12 cellular contexts compared by ENCODE assay signal in the genomic region with DNA sequence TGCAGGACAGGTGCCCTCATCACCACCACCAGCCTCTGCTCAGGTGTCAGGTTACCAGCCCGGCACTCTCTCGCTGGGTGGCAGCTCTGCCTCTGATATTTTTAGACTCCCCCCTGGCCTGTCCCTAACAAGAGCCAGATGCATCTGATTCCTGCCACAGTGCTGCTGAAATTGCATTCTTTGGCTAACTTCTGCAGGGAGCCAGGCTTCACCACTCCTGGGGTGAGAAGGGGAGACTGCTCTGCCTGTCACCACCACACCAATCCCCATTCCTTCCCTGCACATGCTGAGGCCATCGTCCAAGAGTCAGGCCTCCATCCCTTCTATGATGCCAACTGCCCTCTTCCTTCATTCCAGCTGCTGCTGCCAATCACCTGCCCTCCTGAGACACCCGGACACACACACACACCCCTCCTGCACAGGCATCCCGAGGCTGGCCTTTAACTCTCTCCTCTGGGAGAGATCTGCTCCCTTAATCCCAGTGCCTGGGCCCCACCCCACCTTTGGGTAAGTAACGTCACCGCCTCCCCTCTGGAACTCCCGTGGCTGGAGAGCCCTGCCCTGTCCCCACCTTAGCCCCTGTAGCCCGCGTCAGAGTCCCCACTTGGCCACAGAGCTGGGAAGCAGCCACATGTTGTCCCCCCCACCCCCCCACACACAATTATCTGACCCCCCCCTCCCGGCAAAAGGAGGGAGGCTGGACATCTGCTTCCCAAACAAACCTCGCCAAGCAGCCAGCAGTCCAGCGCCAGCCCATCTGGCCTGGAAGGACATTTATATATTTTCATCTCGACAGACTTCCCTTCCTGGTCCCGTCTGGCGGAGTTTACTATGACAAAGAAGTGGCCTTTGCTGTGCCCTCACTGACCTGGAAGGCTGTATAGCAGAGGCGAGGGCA. TPM values are rescaled to one million over a fixed set of nuclear protein-coding genes. Genes with fewer than 3 reads are reported as not detected.
A peak's percentile ranks its signal among the peaks of the same experiment; 100 is the strongest.
DNase-seq lines count a peak whose midpoint lies in the region; ATAC-seq and TF ChIP-seq lines count a peak whose summit lies in the region.
"Had no signal": no experiment of that assay in that cellular context is flagged by ENCODE, and none has a peak within 500 bp of the region (broad histone marks: within the 10 kb centered on the region; RNA-seq: fewer than 3 reads in every experiment).

No MANE protein-coding gene starts in this region.

- no peaks in the 10 kb centered on the region for H3K36me3 Mint-ChIP-seq in chondrocyte (ENCODE audit: low read depth)

- H3K27ac Mint-ChIP-seq in chondrocyte (ENCODE audit: unreplicated experiment) = no peak overlapping the region
- H3K27ac Mint-ChIP-seq: activated CD8-positive, alpha-beta T cell treated with anti-CD3 and anti-CD28 coated beads for 36 hours had no signal

- peak overlapping the region; percentile 10 for H3K4me3 Mint-ChIP-seq in chondrocyte (ENCODE audit: unreplicated experiment)
- H3K4me3 Mint-ChIP-seq: activated CD8-positive, alpha-beta T cell treated with anti-CD3 and anti-CD28 coated beads for 36 hours had no signal

- in situ Hi-C loops in transverse colon (cut with MboI; ENCODE audit: low pct_ligation_motif_present in 1 of 4, low pct_unique_long_range_greater_than_20kb in 1 of 4, low sequenced_read_pairs in 3 of 4) = no loop called here

- H3K4me1 ChIP-seq in lung (ENCODE audit: control insufficient read depth in 2 of 2, insufficient read depth in 2 of 2, low read length in 2 of 2) = peaks cover 11 to 20% of the 10 kb centered on the region in 2 donors
- peaks cover 13 to 50% (median 29%) of the 10 kb centered on the region in 4 donors for H3K4me1 ChIP-seq in transverse colon

- 32 to 60% methylated on average over 17 of the region's 17 CpGs for WGBS in lung, 2 donors
- 31 to 32% methylated on average over 2 to 17 of the region's 17 CpGs for WGBS in transverse colon (ENCODE audit: low coverage in 1 of 2), 2 donors

- ATAC-seq in lung (ENCODE audit: insufficient read depth, low FRiP score) = no peak
- ATAC-seq: activated CD8-positive, alpha-beta T cell treated with anti-CD3 and anti-CD28 coated beads for 36 hours had no signal

- peaks cover 2% of the 10 kb centered on the region for H3K27me3 Mint-ChIP-seq in chondrocyte (ENCODE audit: low read depth)

- H3K27me3 ChIP-seq in lung (ENCODE audit: control insufficient read depth, insufficient read depth) (no peaks in the 10 kb centered on the region), transverse colon (no peaks in the 10 kb centered on the region)
- H3K27me3 ChIP-seq: testis had no signal

- H3K9me3 ChIP-seq in lung (ENCODE audit: control insufficient read depth in 2 of 2, insufficient read depth in 1 of 2, low read length in 1 of 2) = peaks cover 0 to 2% of the 10 kb centered on the region in 2 donors
- no peaks in the 10 kb centered on the region for H3K9me3 ChIP-seq in transverse colon
- H3K9me3 ChIP-seq: testis had no signal

- no peak for TF ChIP-seq EP300 in transverse colon (IDR thresholded peaks at IDR 0.05; ENCODE audit: low read depth)

- DNase-seq in NCI-H2029 (lab: John Stamatoyannopoulos, UW) (peak; percentile 40), NCI-H2029 treated with DMSO at 0.1 percent for 48 hours (lab: John Stamatoyannopoulos, UW) (no peak), chondrocyte (ENCODE audit: low spot score) (no peak), lung (ENCODE audit: low spot score) (no peak), transverse colon (peak; percentile 41), D341Med (ENCODE audit: low spot score) (no peak), NCI-H446 (lab: John Stamatoyannopoulos, UW) (no peak), KG1 (lab: John Stamatoyannopoulos, UW) (no peak)
- DNase-seq: activated CD8-positive, alpha-beta T cell treated with anti-CD3 and anti-CD28 coated beads for 36 hours; occipital lobe; testis had no signal

- no peak for TF ChIP-seq POLR2A in transverse colon (IDR thresholded peaks at IDR 0.05)

- H3K36me3 ChIP-seq in lung (ENCODE audit: control insufficient read depth in 2 of 2, insufficient read depth in 2 of 2, low read length in 2 of 2) (peaks cover 0 to 2% of the 10 kb centered on the region in 2 donors), transverse colon (no peaks in the 10 kb centered on the region)

- H3K27ac ChIP-seq in lung (ENCODE audit: low read depth in 1 of 2, low read length in 1 of 2) (peak overlapping the region; percentile 66 to 95), transverse colon (peak overlapping the region; percentile 92 to 99 (median 94))
- H3K27ac ChIP-seq: 22Rv1 had no signal

- intact Hi-C loops in transverse colon (cut with DNase I; ENCODE audit: low total_unique reads) = no loop called here

- no peaks in the 10 kb centered on the region for H3K9me3 Mint-ChIP-seq in chondrocyte (ENCODE audit: low read depth)
- H3K9me3 Mint-ChIP-seq: activated CD8-positive, alpha-beta T cell treated with anti-CD3 and anti-CD28 coated beads for 36 hours had no signal

- peaks cover 33% of the 10 kb centered on the region for H3K4me1 Mint-ChIP-seq in chondrocyte (ENCODE audit: low read depth)

- TF ChIP-seq CTCF in chondrocyte (IDR thresholded peaks at IDR 0.05) (no peak), lung (IDR thresholded peaks at IDR 0.05; ENCODE audit: control extremely low read depth, extremely low read depth) (no peak), transverse colon (IDR thresholded peaks at IDR 0.05) (no peak)

- H3K4me3 ChIP-seq in lung (peak overlapping the region; percentile 25), transverse colon (peak overlapping the region in 3 of 4 donors; percentile 75 to 92 (median 83))
- H3K4me3 ChIP-seq: testis had no signal

RNA-seq across cellular contexts. Expression of a gene that starts 2.8 kb away (rescaled TPM):
- total RNA-seq in chondrocyte (8.1 to 14.6 TPM (median 11.9 TPM) in 3 replicates), lung (100 to 1,000 TPM; 124 to 286 TPM), transverse colon (10 to 100 TPM; 22.1 to 51.0 (median 40.2) TPM)
- 100 to 1,000 TPM in 1 of 2 donors, 10 to 100 TPM in 1; 74.3 to 110 TPM for polyA plus RNA-seq in lung
- total RNA-seq: activated CD8-positive, alpha-beta T cell treated with anti-CD3 and anti-CD28 coated beads for 36 hours had no signal

Comparison
In these comparisons a context has a peak if more than half of its experiments do, and no peak if none do; other contexts are left out.
1. DNase-seq: peak in NCI-H2029 (single experiment) and transverse colon (single experiment); none in NCI-H2029 treated with DMSO at 0.1 percent for 48 hours (single experiment), chondrocyte (single experiment), lung (single experiment), D341Med (single experiment), NCI-H446 (0 of 2) and KG1 (single experiment).